ENCODE assay signal across 8 cellular contexts in genomic region chr2:103959174-103960125, GRCh38.
DNase-seq lines count a peak whose midpoint lies in the region; TF ChIP-seq lines count a peak whose summit lies in the region.

No MANE protein-coding gene starts in this region.

- peak; percentile 6 for DNase-seq in activated CD4-positive, alpha-beta T cell treated with anti-CD3 and anti-CD28 coated beads for 48 hours
- DNase-seq in activated CD4-positive, alpha-beta T cell treated with anti-CD3 and anti-CD28 coated beads, Interleukin-2, amount 10 ng/mL, durations not matched to agents 7 days and 5 days, result no peak
- DNase-seq in Karpas-422 (peak; percentile 76), SKM-1 treated with dmso at 0.1 percent for 144 hours (lab: John Stamatoyannopoulos, UW; ENCODE audit: unreplicated experiment) (peak; percentile 17), iPS-NIHi7 (ENCODE audit: extremely low spot score) (peak; percentile 72), epidermal melanocyte (ENCODE audit: insufficient read length, low spot score) (no peak), GM19238 (ENCODE audit: insufficient read length, low spot score) (no peak), colonic mucosa (no peak)

- H3K27me3 Mint-ChIP-seq in activated CD4-positive, alpha-beta T cell treated with anti-CD3 and anti-CD28 coated beads, Interleukin-2, amount 10 ng/mL, durations not matched to agents 7 days and 5 days, result no peaks in the 10 kb centered on the region

- CTCF ChIA-PET in activated CD4-positive, alpha-beta T cell treated with anti-CD3 and anti-CD28 coated beads, Interleukin-2, amount 10 ng/mL, durations not matched to agents 7 days and 5 days (lab: Charles Lee), result interaction anchor here (0.5 kb wide), 1 partner anchor 21 kb away, joined by 4 read pairs; no protein-coding TSS in a partner anchor

- H3K4me3 ChIP-seq in Karpas-422 (ENCODE audit: low read length) (no peak overlapping the region), colonic mucosa (no peak overlapping the region)

- H3K27ac Mint-ChIP-seq in activated CD4-positive, alpha-beta T cell treated with anti-CD3 and anti-CD28 coated beads, Interleukin-2, amount 10 ng/mL, durations not matched to agents 7 days and 5 days, result no peak overlapping the region

- H3K27me3 ChIP-seq in Karpas-422 (ENCODE audit: low read length), result no peaks in the 10 kb centered on the region
- H3K27me3 ChIP-seq in colonic mucosa, result no peaks in the 10 kb centered on the region

- H3K36me3 ChIP-seq in Karpas-422 (ENCODE audit: insufficient read depth, low read length) (no peaks in the 10 kb centered on the region), colonic mucosa (no peaks in the 10 kb centered on the region)

- H3K4me3 Mint-ChIP-seq in activated CD4-positive, alpha-beta T cell treated with anti-CD3 and anti-CD28 coated beads, Interleukin-2, amount 10 ng/mL, durations not matched to agents 7 days and 5 days, result no peak overlapping the region

- no peak overlapping the region for H3K27ac ChIP-seq in Karpas-422 (ENCODE audit: low read length)
- no peak overlapping the region for H3K27ac ChIP-seq in colonic mucosa

- POLR2A ChIA-PET in activated CD4-positive, alpha-beta T cell treated with anti-CD3 and anti-CD28 coated beads, Interleukin-2, amount 10 ng/mL, durations not matched to agents 7 days and 5 days (lab: Charles Lee), result no interaction called here

- H2AFZ ChIP-seq in Karpas-422 (ENCODE audit: low read length), result no peak overlapping the region

- no peaks in the 10 kb centered on the region for H3K9me3 ChIP-seq in Karpas-422 (ENCODE audit: low read length)
- no peaks in the 10 kb centered on the region for H3K9me3 ChIP-seq in colonic mucosa

- H3K4me2 ChIP-seq in Karpas-422 (ENCODE audit: low read depth, low read length, poor library complexity, severe bottlenecking), result no peak overlapping the region

- H3K4me1 ChIP-seq in Karpas-422 (ENCODE audit: low read length), result no peaks in the 10 kb centered on the region
- H3K4me1 ChIP-seq in colonic mucosa, result no peaks in the 10 kb centered on the region

- no peaks in the 10 kb centered on the region for H3K79me2 ChIP-seq in Karpas-422 (ENCODE audit: low read length)

- no peaks in the 10 kb centered on the region for H4K20me1 ChIP-seq in Karpas-422 (ENCODE audit: insufficient read depth, low read depth, low read length)

- no peaks in the 10 kb centered on the region for H3K36me3 Mint-ChIP-seq in activated CD4-positive, alpha-beta T cell treated with anti-CD3 and anti-CD28 coated beads, Interleukin-2, amount 10 ng/mL, durations not matched to agents 7 days and 5 days (ENCODE audit: low read depth)

- H3K4me1 Mint-ChIP-seq in activated CD4-positive, alpha-beta T cell treated with anti-CD3 and anti-CD28 coated beads, Interleukin-2, amount 10 ng/mL, durations not matched to agents 7 days and 5 days, result no peaks in the 10 kb centered on the region

- H3K9ac ChIP-seq in Karpas-422 (ENCODE audit: low read length), result no peak overlapping the region
- H3K9ac ChIP-seq in colonic mucosa (ENCODE audit: low read depth in 2 of 2, low read length in 2 of 2), result no peak overlapping the region

- intact Hi-C loops in colonic mucosa (cut with DNase I), result no loop called here

- no peak for TF ChIP-seq CTCF in colonic mucosa (IDR thresholded peaks at IDR 0.05)

- no peaks in the 10 kb centered on the region for H3K9me3 Mint-ChIP-seq in activated CD4-positive, alpha-beta T cell treated with anti-CD3 and anti-CD28 coated beads, Interleukin-2, amount 10 ng/mL, durations not matched to agents 7 days and 5 days

- H3K9me2 ChIP-seq in Karpas-422 (replicated peaks; ENCODE audit: insufficient read depth, low read length), result no peaks in the 10 kb centered on the region

Comparison
In these comparisons a context has a peak if more than half of its experiments do, and no peak if none do; other contexts are left out.
1. DNase-seq: peak in activated CD4-positive, alpha-beta T cell treated with anti-CD3 and anti-CD28 coated beads for 48 hours (single experiment), Karpas-422 (single experiment), SKM-1 treated with dmso at 0.1 percent for 144 hours (single experiment) and iPS-NIHi7 (single experiment); none in activated CD4-positive, alpha-beta T cell treated with anti-CD3 and anti-CD28 coated beads, Interleukin-2, amount 10 ng/mL, durations not matched to agents 7 days and 5 days (single experiment), epidermal melanocyte (single experiment), GM19238 (single experiment) and colonic mucosa (single experiment).